ENCODE assay signal across 1 cellular context in the genomic region with DNA sequence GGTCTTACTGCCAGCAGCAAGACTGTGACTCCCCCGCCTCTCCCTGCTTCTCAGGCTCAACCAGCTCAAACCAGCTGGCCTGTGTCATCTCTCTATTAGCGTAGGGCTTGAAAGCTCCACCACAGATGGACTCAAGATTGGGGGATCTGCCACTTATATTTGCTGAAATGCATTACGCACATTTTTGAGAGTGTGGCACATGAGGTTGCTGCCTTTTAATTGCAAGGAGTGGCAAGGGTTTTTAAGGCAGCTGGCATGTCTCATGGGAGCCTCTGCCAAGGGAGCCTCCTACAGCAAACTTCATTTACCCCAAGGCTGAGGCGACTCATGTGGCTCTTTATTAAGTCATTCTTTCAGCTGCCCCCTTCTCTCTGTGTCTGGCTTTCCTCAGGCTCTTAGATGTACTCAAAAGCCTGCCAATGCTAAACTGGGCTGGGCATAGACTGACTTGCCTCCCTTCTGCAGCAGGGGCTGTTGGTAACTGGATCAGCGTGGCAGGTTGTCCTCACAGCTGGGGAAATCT.
TF ChIP-seq lines count a peak whose summit lies in the region.

No MANE protein-coding gene starts in this region.

TF ChIP-seq in GM23338, 12 proteins besides CTCF, POLR2A, EP300 and RAD21 (continued from another document):
- TF ChIP-seq, protein P1, sequence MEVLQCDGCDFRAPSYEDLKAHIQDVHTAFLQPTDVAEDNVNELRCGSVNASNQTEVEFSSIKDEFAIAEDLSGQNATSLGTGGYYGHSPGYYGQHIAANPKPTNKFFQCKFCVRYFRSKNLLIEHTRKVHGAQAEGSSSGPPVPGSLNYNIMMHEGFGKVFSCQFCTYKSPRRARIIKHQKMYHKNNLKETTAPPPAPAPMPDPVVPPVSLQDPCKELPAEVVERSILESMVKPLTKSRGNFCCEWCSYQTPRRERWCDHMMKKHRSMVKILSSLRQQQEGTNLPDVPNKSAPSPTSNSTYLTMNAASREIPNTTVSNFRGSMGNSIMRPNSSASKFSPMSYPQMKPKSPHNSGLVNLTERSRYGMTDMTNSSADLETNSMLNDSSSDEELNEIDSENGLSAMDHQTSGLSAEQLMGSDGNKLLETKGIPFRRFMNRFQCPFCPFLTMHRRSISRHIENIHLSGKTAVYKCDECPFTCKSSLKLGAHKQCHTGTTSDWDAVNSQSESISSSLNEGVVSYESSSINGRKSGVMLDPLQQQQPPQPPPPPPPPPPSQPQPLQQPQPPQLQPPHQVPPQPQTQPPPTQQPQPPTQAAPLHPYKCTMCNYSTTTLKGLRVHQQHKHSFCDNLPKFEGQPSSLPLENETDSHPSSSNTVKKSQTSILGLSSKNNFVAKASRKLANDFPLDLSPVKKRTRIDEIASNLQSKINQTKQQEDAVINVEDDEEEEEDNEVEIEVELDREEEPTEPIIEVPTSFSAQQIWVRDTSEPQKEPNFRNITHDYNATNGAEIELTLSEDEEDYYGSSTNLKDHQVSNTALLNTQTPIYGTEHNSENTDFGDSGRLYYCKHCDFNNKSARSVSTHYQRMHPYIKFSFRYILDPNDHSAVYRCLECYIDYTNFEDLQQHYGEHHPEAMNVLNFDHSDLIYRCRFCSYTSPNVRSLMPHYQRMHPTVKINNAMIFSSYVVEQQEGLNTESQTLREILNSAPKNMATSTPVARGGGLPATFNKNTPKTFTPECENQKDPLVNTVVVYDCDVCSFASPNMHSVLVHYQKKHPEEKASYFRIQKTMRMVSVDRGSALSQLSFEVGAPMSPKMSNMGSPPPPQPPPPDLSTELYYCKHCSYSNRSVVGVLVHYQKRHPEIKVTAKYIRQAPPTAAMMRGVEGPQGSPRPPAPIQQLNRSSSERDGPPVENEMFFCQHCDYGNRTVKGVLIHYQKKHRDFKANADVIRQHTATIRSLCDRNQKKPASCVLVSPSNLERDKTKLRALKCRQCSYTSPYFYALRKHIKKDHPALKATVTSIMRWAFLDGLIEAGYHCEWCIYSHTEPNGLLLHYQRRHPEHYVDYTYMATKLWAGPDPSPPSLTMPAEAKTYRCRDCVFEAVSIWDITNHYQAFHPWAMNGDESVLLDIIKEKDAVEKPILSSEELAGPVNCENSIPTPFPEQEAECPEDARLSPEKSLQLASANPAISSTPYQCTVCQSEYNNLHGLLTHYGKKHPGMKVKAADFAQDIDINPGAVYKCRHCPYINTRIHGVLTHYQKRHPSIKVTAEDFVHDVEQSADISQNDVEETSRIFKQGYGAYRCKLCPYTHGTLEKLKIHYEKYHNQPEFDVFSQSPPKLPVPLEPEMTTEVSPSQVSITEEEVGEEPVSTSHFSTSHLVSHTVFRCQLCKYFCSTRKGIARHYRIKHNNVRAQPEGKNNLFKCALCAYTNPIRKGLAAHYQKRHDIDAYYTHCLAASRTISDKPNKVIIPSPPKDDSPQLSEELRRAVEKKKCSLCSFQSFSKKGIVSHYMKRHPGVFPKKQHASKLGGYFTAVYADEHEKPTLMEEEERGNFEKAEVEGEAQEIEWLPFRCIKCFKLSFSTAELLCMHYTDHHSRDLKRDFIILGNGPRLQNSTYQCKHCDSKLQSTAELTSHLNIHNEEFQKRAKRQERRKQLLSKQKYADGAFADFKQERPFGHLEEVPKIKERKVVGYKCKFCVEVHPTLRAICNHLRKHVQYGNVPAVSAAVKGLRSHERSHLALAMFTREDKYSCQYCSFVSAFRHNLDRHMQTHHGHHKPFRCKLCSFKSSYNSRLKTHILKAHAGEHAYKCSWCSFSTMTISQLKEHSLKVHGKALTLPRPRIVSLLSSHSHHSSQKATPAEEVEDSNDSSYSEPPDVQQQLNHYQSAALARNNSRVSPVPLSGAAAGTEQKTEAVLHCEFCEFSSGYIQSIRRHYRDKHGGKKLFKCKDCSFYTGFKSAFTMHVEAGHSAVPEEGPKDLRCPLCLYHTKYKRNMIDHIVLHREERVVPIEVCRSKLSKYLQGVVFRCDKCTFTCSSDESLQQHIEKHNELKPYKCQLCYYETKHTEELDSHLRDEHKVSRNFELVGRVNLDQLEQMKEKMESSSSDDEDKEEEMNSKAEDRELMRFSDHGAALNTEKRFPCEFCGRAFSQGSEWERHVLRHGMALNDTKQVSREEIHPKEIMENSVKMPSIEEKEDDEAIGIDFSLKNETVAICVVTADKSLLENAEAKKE (CRISPR knock-in tag; IDR thresholded peaks at IDR 0.05) = no peak
- TF ChIP-seq POLR2AphosphoS5 (IDR thresholded peaks at IDR 0.05; ENCODE audit: low read depth) = no peak
- TF ChIP-seq, protein P2, sequence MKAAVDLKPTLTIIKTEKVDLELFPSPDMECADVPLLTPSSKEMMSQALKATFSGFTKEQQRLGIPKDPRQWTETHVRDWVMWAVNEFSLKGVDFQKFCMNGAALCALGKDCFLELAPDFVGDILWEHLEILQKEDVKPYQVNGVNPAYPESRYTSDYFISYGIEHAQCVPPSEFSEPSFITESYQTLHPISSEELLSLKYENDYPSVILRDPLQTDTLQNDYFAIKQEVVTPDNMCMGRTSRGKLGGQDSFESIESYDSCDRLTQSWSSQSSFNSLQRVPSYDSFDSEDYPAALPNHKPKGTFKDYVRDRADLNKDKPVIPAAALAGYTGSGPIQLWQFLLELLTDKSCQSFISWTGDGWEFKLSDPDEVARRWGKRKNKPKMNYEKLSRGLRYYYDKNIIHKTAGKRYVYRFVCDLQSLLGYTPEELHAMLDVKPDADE (IDR thresholded peaks at IDR 0.05) = no peak
TF ChIP-seq in GM23338: peak in this region for 0.
